In the genomic region with DNA sequence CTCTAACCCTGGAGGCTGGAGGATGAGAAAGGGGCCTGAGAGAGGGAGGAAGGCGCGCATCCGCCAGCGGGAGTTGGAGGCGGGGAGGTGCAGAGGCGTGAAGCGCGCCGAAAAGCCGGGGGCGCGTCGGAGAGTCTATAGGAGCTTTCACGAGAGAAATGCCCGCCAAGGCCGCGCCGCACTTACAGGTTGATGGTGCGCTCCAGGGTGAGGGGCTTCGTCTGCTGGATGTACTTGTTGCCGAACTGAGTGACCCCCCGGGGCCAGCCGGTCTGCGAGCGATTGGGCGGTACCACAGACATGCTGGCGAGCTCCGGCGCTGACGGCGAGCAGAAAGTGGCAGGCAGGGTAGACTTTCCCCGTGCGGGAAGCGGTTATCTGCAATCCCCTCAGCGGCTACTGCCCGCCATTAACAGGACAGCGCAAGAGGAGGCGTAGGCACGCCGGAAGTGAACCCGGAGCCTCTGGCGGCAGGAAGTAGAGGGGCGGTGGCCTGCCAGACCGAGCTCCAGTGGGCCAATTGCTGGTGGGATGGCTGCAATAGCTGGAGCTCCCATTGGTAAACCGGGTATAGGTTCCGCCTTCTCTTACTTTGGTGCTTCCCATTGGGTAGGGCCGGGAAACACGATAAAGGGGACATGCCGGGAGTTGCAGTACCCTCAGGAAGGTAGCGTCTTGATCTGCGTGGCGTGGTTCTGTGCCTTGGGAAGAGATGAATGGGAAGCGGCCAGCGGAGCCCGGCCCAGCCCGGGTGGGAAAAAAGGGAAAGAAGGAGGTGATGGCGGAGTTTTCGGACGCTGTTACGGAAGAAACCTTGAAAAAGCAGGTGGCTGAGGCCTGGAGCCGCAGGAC, we compare ENCODE assay signal across 1 cellular context.
TF ChIP-seq lines count a peak whose summit lies in the region.

A gene (minus strand): TSS at position 432 of the 852 bp plus-strand sequence. CDS start 130 bp downstream, at position 302.
A gene (plus strand): TSS at position 654 of the 852 bp plus-strand sequence. CDS start 59 bp downstream, at position 713.

TF ChIP-seq in GM12878, 131 proteins besides CTCF, POLR2A, EP300 and RAD21 (continued from another document):
- TF ChIP-seq, protein P1, sequence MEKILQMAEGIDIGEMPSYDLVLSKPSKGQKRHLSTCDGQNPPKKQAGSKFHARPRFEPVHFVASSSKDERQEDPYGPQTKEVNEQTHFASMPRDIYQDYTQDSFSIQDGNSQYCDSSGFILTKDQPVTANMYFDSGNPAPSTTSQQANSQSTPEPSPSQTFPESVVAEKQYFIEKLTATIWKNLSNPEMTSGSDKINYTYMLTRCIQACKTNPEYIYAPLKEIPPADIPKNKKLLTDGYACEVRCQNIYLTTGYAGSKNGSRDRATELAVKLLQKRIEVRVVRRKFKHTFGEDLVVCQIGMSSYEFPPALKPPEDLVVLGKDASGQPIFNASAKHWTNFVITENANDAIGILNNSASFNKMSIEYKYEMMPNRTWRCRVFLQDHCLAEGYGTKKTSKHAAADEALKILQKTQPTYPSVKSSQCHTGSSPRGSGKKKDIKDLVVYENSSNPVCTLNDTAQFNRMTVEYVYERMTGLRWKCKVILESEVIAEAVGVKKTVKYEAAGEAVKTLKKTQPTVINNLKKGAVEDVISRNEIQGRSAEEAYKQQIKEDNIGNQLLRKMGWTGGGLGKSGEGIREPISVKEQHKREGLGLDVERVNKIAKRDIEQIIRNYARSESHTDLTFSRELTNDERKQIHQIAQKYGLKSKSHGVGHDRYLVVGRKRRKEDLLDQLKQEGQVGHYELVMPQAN (conservative IDR thresholded peaks at IDR 0.05): peak; percentile 76
- peak; percentile 97 for TF ChIP-seq GABPA (IDR thresholded peaks at IDR 0.05; ENCODE audit: low read depth)
- TF ChIP-seq, protein P2, sequence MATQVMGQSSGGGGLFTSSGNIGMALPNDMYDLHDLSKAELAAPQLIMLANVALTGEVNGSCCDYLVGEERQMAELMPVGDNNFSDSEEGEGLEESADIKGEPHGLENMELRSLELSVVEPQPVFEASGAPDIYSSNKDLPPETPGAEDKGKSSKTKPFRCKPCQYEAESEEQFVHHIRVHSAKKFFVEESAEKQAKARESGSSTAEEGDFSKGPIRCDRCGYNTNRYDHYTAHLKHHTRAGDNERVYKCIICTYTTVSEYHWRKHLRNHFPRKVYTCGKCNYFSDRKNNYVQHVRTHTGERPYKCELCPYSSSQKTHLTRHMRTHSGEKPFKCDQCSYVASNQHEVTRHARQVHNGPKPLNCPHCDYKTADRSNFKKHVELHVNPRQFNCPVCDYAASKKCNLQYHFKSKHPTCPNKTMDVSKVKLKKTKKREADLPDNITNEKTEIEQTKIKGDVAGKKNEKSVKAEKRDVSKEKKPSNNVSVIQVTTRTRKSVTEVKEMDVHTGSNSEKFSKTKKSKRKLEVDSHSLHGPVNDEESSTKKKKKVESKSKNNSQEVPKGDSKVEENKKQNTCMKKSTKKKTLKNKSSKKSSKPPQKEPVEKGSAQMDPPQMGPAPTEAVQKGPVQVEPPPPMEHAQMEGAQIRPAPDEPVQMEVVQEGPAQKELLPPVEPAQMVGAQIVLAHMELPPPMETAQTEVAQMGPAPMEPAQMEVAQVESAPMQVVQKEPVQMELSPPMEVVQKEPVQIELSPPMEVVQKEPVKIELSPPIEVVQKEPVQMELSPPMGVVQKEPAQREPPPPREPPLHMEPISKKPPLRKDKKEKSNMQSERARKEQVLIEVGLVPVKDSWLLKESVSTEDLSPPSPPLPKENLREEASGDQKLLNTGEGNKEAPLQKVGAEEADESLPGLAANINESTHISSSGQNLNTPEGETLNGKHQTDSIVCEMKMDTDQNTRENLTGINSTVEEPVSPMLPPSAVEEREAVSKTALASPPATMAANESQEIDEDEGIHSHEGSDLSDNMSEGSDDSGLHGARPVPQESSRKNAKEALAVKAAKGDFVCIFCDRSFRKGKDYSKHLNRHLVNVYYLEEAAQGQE (IDR thresholded peaks at IDR 0.05; ENCODE audit: low read depth, low read length): 0 out of 2 replicates have a peak, but pooled peaks have one; percentile 13
- peak; percentile 56 for TF ChIP-seq SIX5 (IDR thresholded peaks at IDR 0.05; ENCODE audit: low read depth, low read length, severe bottlenecking)
- peak; percentile 82 for TF ChIP-seq IKZF1 (conservative IDR thresholded peaks at IDR 0.05)
- peak; percentile 76 for TF ChIP-seq CREB1 (IDR thresholded peaks at IDR 0.05; ENCODE audit: low read depth)
- no peak for TF ChIP-seq SUZ12 (IDR thresholded peaks at IDR 0.05; ENCODE audit: unreplicated experiment)
- TF ChIP-seq CHD2 (IDR thresholded peaks at IDR 0.05; ENCODE audit: borderline replicate concordance, low read depth, low read length): peak; percentile 95
